Comparison of ENCODE assay signal across 8 cellular contexts in genomic region chr20:38751360-38751976, GRCh38. TPM values are rescaled to one million over a fixed set of nuclear protein-coding genes. Genes with fewer than 3 reads are reported as not detected.
DNase-seq lines count a peak whose midpoint lies in the region; ATAC-seq lines count a peak whose summit lies in the region.

No MANE protein-coding gene starts in this region.

- DNase-seq in A172 (ENCODE audit: low spot score) (peak; percentile 38), Caki2 (ENCODE audit: low read depth) (peak; percentile 31), NAMALWA (ENCODE audit: low spot score) (peak; percentile 65), amniotic epithelial cell (ENCODE audit: low read depth) (peak; percentile 47), left kidney (ENCODE audit: low read depth, low spot score) (peak; percentile 61)
- no peak for DNase-seq in activated CD8-positive, alpha-beta memory T cell treated with anti-CD3 and anti-CD28 coated beads for 24 hours

- no peak for ATAC-seq in GM21717 (IDR thresholded peaks at IDR 0.05; ENCODE audit: unreplicated experiment)
- ATAC-seq in GM21786 (IDR thresholded peaks at IDR 0.05; ENCODE audit: unreplicated experiment) = no peak

- in situ Hi-C loops in Caki2 (cut with HindIII; ENCODE audit: low pct_unique_long_range_greater_than_20kb, low sequenced_read_pairs) = no loop called here

RNA-seq across cellular contexts. Expression of gene ACTR5, which starts 3.2 kb away (rescaled TPM):
- 9.4 and 12.0 TPM in 2 replicates for total RNA-seq in A172 (2014; rRNA removed; shearing (Covaris generic))
- 7.9 and 11.6 TPM in 2 replicates for total RNA-seq in Caki2 (2014; rRNA removed; shearing (Covaris generic); ENCODE audit: low replicate concordance)

RNA-seq across cellular contexts. Expression of gene SLC32A1, which starts 27.2 kb away (rescaled TPM):
- total RNA-seq in A172 (2014; rRNA removed; shearing (Covaris generic)) = not detected in 2 replicates
- not detected in 2 replicates for total RNA-seq in Caki2 (2014; rRNA removed; shearing (Covaris generic); ENCODE audit: low replicate concordance)

RNA-seq across cellular contexts. Expression of gene PPP1R16B, which starts 54.0 kb away (rescaled TPM):
- 0.14 TPM in 2 replicates for total RNA-seq in A172 (2014; rRNA removed; shearing (Covaris generic))
- 0.07 and 0.78 TPM in 2 replicates for total RNA-seq in Caki2 (2014; rRNA removed; shearing (Covaris generic); ENCODE audit: low replicate concordance)
